ENCODE assay signal across 8 cellular contexts in the genomic region with DNA sequence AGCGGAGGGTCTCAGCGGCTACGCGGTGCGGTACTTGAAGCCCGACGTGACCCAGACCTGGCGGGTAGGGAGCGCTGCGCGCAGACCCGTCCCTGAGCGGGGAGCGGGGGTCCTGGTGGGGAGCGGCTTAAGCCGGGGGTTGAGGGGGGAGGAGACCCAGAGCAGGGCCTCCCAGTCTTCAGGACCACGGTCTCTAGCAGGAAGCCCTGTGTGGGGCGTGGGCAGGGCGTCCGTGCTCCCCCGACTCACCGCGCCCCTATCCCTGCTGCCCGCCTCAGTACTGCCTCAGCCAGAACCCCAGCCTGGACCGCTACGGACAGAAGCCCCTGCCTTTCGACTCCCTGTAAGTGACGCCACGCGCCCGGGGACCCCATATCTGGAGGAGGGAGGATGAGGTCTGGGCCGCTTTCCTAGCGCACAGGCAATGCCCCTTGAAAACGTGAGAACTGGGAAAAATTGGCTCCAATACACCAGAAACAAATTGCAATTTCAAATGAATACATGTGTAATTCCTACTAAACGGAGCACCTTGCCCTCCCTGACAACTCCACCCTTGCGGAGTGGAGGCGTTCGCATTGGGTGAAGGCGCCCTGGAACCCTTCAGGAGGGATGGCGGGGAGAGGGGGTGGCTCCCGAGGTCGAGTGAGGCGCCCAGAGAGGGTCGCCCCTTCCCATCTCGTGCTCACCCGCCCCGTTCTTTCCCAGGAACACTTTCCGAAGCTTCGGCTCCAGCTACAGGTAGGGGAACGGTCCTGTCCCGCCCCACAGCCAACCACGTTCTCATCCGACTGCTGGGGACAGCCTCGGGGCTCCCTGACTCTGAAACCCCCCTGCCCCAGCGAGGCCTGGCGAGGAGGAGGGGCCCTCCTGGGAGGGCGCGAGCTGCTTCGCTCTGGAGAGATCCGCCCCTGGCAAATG. TPM values are rescaled to one million over a fixed set of nuclear protein-coding genes. Genes with fewer than 3 reads are reported as not detected.
A peak's percentile ranks its signal among the peaks of the same experiment; 100 is the strongest.
DNase-seq lines count a peak whose midpoint lies in the region; FAIRE-seq and TF ChIP-seq lines count a peak whose summit lies in the region.

No MANE protein-coding gene starts in this region.

- H3K79me1 ChIP-seq in neuronal stem cell (ENCODE audit: low read depth, low read length): no peaks in the 10 kb centered on the region

- H3K4ac ChIP-seq in neuronal stem cell (ENCODE audit: low read length): no peak overlapping the region

- DNase-seq in GM13977 (ENCODE audit: low spot score) (peak; percentile 56), NAMALWA (ENCODE audit: low spot score) (peak; percentile 36), esophagus muscularis mucosa (ENCODE audit: extremely low spot score) (no peak), neuronal stem cell (ENCODE audit: low spot score) (no peak), AG08395 (ENCODE audit: low spot score) (no peak), HPDE6-E6E7 (ENCODE audit: extremely low spot score) (no peak), HTR-8/SVneo (ENCODE audit: insufficient read length, low spot score) (no peak)
- no peak for DNase-seq in activated CD4-positive, alpha-beta T cell treated with anti-CD3 and anti-CD28 coated beads for 4 hours

- no peak overlapping the region for H2BK120ac ChIP-seq in neuronal stem cell (ENCODE audit: low read depth, low read length)

- no peak overlapping the region for H2BK12ac ChIP-seq in neuronal stem cell (ENCODE audit: low read length)

- FAIRE-seq in HTR-8/SVneo (lab: Jason Lieb, UNC): no peak

- H3K4me3 ChIP-seq in esophagus muscularis mucosa: peak overlapping the region; percentile 59 to 70 (median 65)
- peak overlapping the region; percentile 45 to 72 for H3K4me3 ChIP-seq in neuronal stem cell (ENCODE audit: low read length in 2 of 2)

- peak overlapping the region; percentile 66 for H2AK5ac ChIP-seq in neuronal stem cell (ENCODE audit: low read depth, low read length)

- no peak overlapping the region for H4K91ac ChIP-seq in neuronal stem cell (ENCODE audit: low read depth, low read length, poor library complexity)

- no peak overlapping the region for H4K8ac ChIP-seq in neuronal stem cell (ENCODE audit: low read depth, low read length)

- H2BK5ac ChIP-seq in neuronal stem cell (ENCODE audit: low read length): no peak overlapping the region

- intact Hi-C loops in esophagus muscularis mucosa (cut with DNase I): loop anchor here (10.0 kb wide), 1 partner anchor 251 kb away; a partner anchor contains a TSS

- H3K36me3 ChIP-seq in esophagus muscularis mucosa (no peaks in the 10 kb centered on the region), neuronal stem cell (replicated peaks in 1 of 2; ENCODE audit: control insufficient read depth in 2 of 2, insufficient read depth in 2 of 2, low read length in 2 of 2) (no peaks in the 10 kb centered on the region)

- TF ChIP-seq CTCF in GM13977 (IDR thresholded peaks at IDR 0.05; ENCODE audit: extremely low read depth, insufficient read depth, missing control alignments): no peak
- TF ChIP-seq CTCF in esophagus muscularis mucosa (IDR thresholded peaks at IDR 0.05): no peak

- H2BK15ac ChIP-seq in neuronal stem cell (ENCODE audit: low read length): peak overlapping the region; percentile 86

- peak overlapping the region; percentile 49 to 70 (median 64) for H3K27ac ChIP-seq in esophagus muscularis mucosa (replicated peaks in 1 of 4)
- H3K27ac ChIP-seq in neuronal stem cell (replicated peaks; ENCODE audit: low read length): no peak overlapping the region

- no peak overlapping the region for H3K14ac ChIP-seq in neuronal stem cell (ENCODE audit: low read length)

- no peak for TF ChIP-seq EP300 in esophagus muscularis mucosa (IDR thresholded peaks at IDR 0.05)

- no peak for TF ChIP-seq POLR2A in esophagus muscularis mucosa (IDR thresholded peaks at IDR 0.05; ENCODE audit: low read depth)

- H3K23ac ChIP-seq in neuronal stem cell (ENCODE audit: low read depth, low read length, poor library complexity): peak overlapping the region; percentile 73

- in situ Hi-C loops in GM13977 (cut with MboI; ENCODE audit: low pct_unique_long_range_greater_than_20kb, low sequenced_read_pairs, unreplicated experiment): no loop called here

- WGBS in esophagus muscularis mucosa: 33% methylated on average over 32 of the region's 60 CpGs
- WGBS in neuronal stem cell (ENCODE audit: extremely low coverage in 2 of 2, insufficient read length in 2 of 2, insufficient replicate concordance in 1 of 2), 2 donors: no CpG with 5 or more reads among the region's 60 CpGs

- peak overlapping the region; percentile 79 for H3K4me2 ChIP-seq in neuronal stem cell (ENCODE audit: insufficient read depth, low read length, poor library complexity, severe bottlenecking)

- peak overlapping the region; percentile 92 for H2AFZ ChIP-seq in neuronal stem cell (ENCODE audit: low read length)

- H3K4me1 ChIP-seq in esophagus muscularis mucosa: peaks cover 14 to 22% (median 21%) of the 10 kb centered on the region in 4 donors
- peaks cover 3 to 5% of the 10 kb centered on the region in 2 donors for H3K4me1 ChIP-seq in neuronal stem cell (ENCODE audit: control insufficient read depth in 2 of 2, insufficient read depth in 1 of 2, low read depth in 1 of 2, low read length in 2 of 2)

- H3K27me3 ChIP-seq in esophagus muscularis mucosa: no peaks in the 10 kb centered on the region
- H3K27me3 ChIP-seq in neuronal stem cell (ENCODE audit: control insufficient read depth in 3 of 3, insufficient read depth in 3 of 3, low read depth in 1 of 3, low read length in 3 of 3): peaks cover 9 to 60% (median 30%) of the 10 kb centered on the region in 3 experiments

- peak overlapping the region; percentile 86 for H3K9ac ChIP-seq in neuronal stem cell (ENCODE audit: low read depth, low read length, poor library complexity)

- H3K9me3 ChIP-seq in esophagus muscularis mucosa: no peaks in the 10 kb centered on the region
- no peaks in the 10 kb centered on the region for H3K9me3 ChIP-seq in neuronal stem cell (replicated peaks in 1 of 2; ENCODE audit: control insufficient read depth in 2 of 2, insufficient read depth in 1 of 2, low read depth in 1 of 2, low read length in 2 of 2)

- peak overlapping the region; percentile 87 for H3K18ac ChIP-seq in neuronal stem cell (ENCODE audit: low read length)

RNA-seq across cellular contexts. Expression of a gene that starts 14.5 kb away (rescaled TPM):
- total RNA-seq in esophagus muscularis mucosa: under 1 TPM; under 0.01 to 0.97 (median 0.31) TPM
- polyA plus RNA-seq in neuronal stem cell (2013, experiment 1 of 2): 0.14 TPM
- polyA plus RNA-seq in neuronal stem cell (2013, experiment 2 of 2): 0.14 TPM

RNA-seq across cellular contexts. Expression of a gene that starts 15.0 kb away (rescaled TPM):
- total RNA-seq in esophagus muscularis mucosa: 10 to 100 TPM in 2 of 4 donors, 1 to 10 TPM in 2; 7.1 to 20.9 (median 12.8) TPM
- polyA plus RNA-seq in neuronal stem cell (2013, experiment 1 of 2): 7.0 TPM
- polyA plus RNA-seq in neuronal stem cell (2013, experiment 2 of 2): 8.3 TPM

RNA-seq across cellular contexts. Expression of a gene that starts 15.7 kb away (rescaled TPM):
- 10 to 100 TPM; 31.5 to 51.1 (median 33.3) TPM for total RNA-seq in esophagus muscularis mucosa
- polyA plus RNA-seq in neuronal stem cell (2013, experiment 1 of 2): 40.5 TPM
- polyA plus RNA-seq in neuronal stem cell (2013, experiment 2 of 2): 39.6 TPM

RNA-seq across cellular contexts. Expression of a gene that starts 40.1 kb away (rescaled TPM):
- 10 to 100 TPM in 2 of 4 donors, 1 to 10 TPM in 2; 3.8 to 16.3 (median 8.7) TPM for total RNA-seq in esophagus muscularis mucosa
- 10.1 TPM for polyA plus RNA-seq in neuronal stem cell (2013, experiment 1 of 2)
- 10.1 TPM for polyA plus RNA-seq in neuronal stem cell (2013, experiment 2 of 2)

Comparison
In these comparisons a context has a peak if more than half of its experiments do, and no peak if none do; other contexts are left out.
1. DNase-seq: peak in GM13977 (single experiment) and NAMALWA (single experiment); none in esophagus muscularis mucosa (single experiment), neuronal stem cell (single experiment), AG08395 (single experiment), activated CD4-positive, alpha-beta T cell treated with anti-CD3 and anti-CD28 coated beads for 4 hours (0 of 2), HPDE6-E6E7 (single experiment) and HTR-8/SVneo (single experiment).